Comparison of ENCODE assay signal across 23 cellular contexts in genomic region chr20:60372282-60372681, GRCh38.
"Had no signal": no experiment of that assay in that cellular context is flagged by ENCODE, and none has a peak within 500 bp of the region (broad histone marks: within the 10 kb centered on the region; RNA-seq: fewer than 3 reads in every experiment).

No MANE protein-coding gene starts in this region.

- H3K4me3 ChIP-seq: coronary artery, esophagus squamous epithelium, gastrocnemius medialis, thoracic aorta, vagina had no signal

- H3K4me3 Mint-ChIP-seq: activated naive CD8-positive, alpha-beta T cell treated with anti-CD3 and anti-CD28 coated beads for 36 hours; endodermal cell; mesothelial cell of epicardium; natural killer cell; type B pancreatic cell had no signal

- H3K4me1 Mint-ChIP-seq: activated naive CD8-positive, alpha-beta T cell treated with anti-CD3 and anti-CD28 coated beads for 36 hours; mesothelial cell of epicardium had no signal

- H3K4me1 ChIP-seq: esophagus squamous epithelium, gastrocnemius medialis, vagina had no signal

- H3K36me3 ChIP-seq: esophagus squamous epithelium, gastrocnemius medialis, thoracic aorta, vagina had no signal

- H3K27me3 ChIP-seq: esophagus squamous epithelium, gastrocnemius medialis, vagina had no signal

- H3K9me3 ChIP-seq: gastrocnemius medialis, thoracic aorta, vagina had no signal

- FAIRE-seq: bronchial epithelial cell had no signal

- ATAC-seq: gastrocnemius medialis, left ventricle myocardium superior had no signal

- H3K36me3 Mint-ChIP-seq: activated naive CD8-positive, alpha-beta T cell treated with anti-CD3 and anti-CD28 coated beads for 36 hours; mesothelial cell of epicardium; type B pancreatic cell had no signal

- DNase-seq: activated CD4-positive, alpha-beta T cell treated with anti-CD3 and anti-CD28 coated beads for 4 hours; activated CD4-positive, alpha-beta T cell treated with anti-CD3 and anti-CD28 coated beads, Interleukin-2, amount 50 U/mL, for 48 hours; activated CD4-positive, CD25-positive, alpha-beta regulatory T cell; activated CD8-positive, alpha-beta memory T cell treated with anti-CD3 and anti-CD28 coated beads, Interleukin-2, amount 50 U/mL, for 48 hours; activated naive CD4-positive, alpha-beta T cell treated with Interleukin-2 at 50 U/mL for 16 hours; activated naive CD8-positive, alpha-beta T cell treated with anti-CD3 and anti-CD28 coated beads for 36 hours; activated T-cell treated with anti-CD3 and anti-CD28 coated beads, Interleukin-2, amount 50 U/mL, for 48 hours; amniotic stem cell; endodermal cell; esophagus squamous epithelium; gastrocnemius medialis; hippocampal formation; left ventricle myocardium superior; mammary epithelial cell; natural killer cell; stimulated activated CD4-positive, alpha-beta T cell treated with anti-CD3 and anti-CD28 coated beads, Interleukin-4, amount 100 ng/mL, for 1 hour; stimulated activated naive CD4-positive, alpha-beta T cell had no signal

- H3K27ac ChIP-seq: coronary artery, esophagus squamous epithelium, gastrocnemius medialis, thoracic aorta, vagina had no signal

- H3K9me3 Mint-ChIP-seq: natural killer cell had no signal

- H3K27ac Mint-ChIP-seq: activated naive CD8-positive, alpha-beta T cell treated with anti-CD3 and anti-CD28 coated beads for 36 hours; endodermal cell; mesothelial cell of epicardium; type B pancreatic cell had no signal
